In genomic region chr4:8244001-8244757, GRCh38 we compare ENCODE assay signal across 17 cellular contexts. TPM values are rescaled to one million over a fixed set of nuclear protein-coding genes. Genes with fewer than 3 reads are reported as not detected.
A peak's percentile ranks its signal among the peaks of the same experiment; 100 is the strongest.
DNase-seq lines count a peak whose midpoint lies in the region; ATAC-seq, FAIRE-seq and TF ChIP-seq lines count a peak whose summit lies in the region.
"Had no signal": no experiment of that assay in that cellular context is flagged by ENCODE, and none has a peak within 500 bp of the region (broad histone marks: within the 10 kb centered on the region; RNA-seq: fewer than 3 reads in every experiment).

No MANE protein-coding gene starts in this region.

- no peaks in the 10 kb centered on the region for H4K20me1 ChIP-seq in HCT116 (ENCODE audit: insufficient read depth)
- H4K20me1 ChIP-seq in GM12878 (ENCODE audit: control insufficient read depth, insufficient read depth) = no peaks in the 10 kb centered on the region

- H3K4me2 ChIP-seq in HCT116 (ENCODE audit: low read length) (no peak overlapping the region), GM12878 (ENCODE audit: control insufficient read depth, insufficient read depth) (no peak overlapping the region)

- no peaks in the 10 kb centered on the region for H3K9me2 ChIP-seq in HCT116 (ENCODE audit: insufficient read depth)

- no peaks in the 10 kb centered on the region for H3K79me2 ChIP-seq in HCT116 (ENCODE audit: insufficient read depth, low read length)
- no peaks in the 10 kb centered on the region for H3K79me2 ChIP-seq in GM12878 (ENCODE audit: control insufficient read depth, insufficient read depth, low read length)

- in situ Hi-C loops in GM12878 (cut with MboI) = loop anchor here (5.0 kb wide), 1 partner anchor 158 kb away; no protein-coding TSS in a partner anchor

- H3K9me3 Mint-ChIP-seq in nephron = no peaks in the 10 kb centered on the region
- H3K9me3 Mint-ChIP-seq in naive thymus-derived CD4-positive, alpha-beta T cell = no peaks in the 10 kb centered on the region
- H3K9me3 Mint-ChIP-seq in activated T-cell treated with anti-CD3 and anti-CD28 coated beads, Interleukin-2, amount 50 U/mL, for 24 hours = no peaks in the 10 kb centered on the region

- SMC1A ChIA-PET in GM12878 (lab: Charles Lee; ENCODE audit: uncharacterized antibody, unreplicated experiment) = interaction anchor here (1.3 kb wide), 1 partner anchor 159 kb away, joined by 3 read pairs; no protein-coding TSS in a partner anchor

- intact Hi-C loops in HCT116 (cut with micrococcal nuclease) = loop anchor here (10.0 kb wide), 1 partner anchor 351 kb away; the partner anchor contains the start of gene CPZ
- intact Hi-C loops in GM12878 (cut with micrococcal nuclease; ENCODE audit: unreplicated experiment) = loop anchor here (10.0 kb wide), 1 partner anchor 351 kb away; the partner anchor contains the start of gene CPZ
- intact Hi-C loops in kidney (cut with DNase I) = loop anchor here (10.0 kb wide), 1 partner anchor 161 kb away; no protein-coding TSS in a partner anchor
- intact Hi-C loops in naive thymus-derived CD4-positive, alpha-beta T cell (cut with micrococcal nuclease) = loop anchor here in 1 of 2 donors (10.0 kb wide), 1 partner anchor 301 kb away; no protein-coding TSS in a partner anchor

- no peak for TF ChIP-seq CTCF in HCT116 (IDR thresholded peaks at IDR 0.05 in 2 of 3, conservative IDR thresholded peaks at IDR 0.05 in 1 of 3; ENCODE audit: borderline replicate concordance in 1 of 3, insufficient read depth in 1 of 3, low read depth in 2 of 3, low read length in 2 of 3)
- no peak for TF ChIP-seq CTCF in GM12878 (IDR thresholded peaks at IDR 0.05 in 2 of 3, conservative IDR thresholded peaks at IDR 0.05 in 1 of 3; ENCODE audit: control insufficient read depth in 2 of 3, extremely low read depth in 1 of 3, insufficient read depth in 1 of 3, low read depth in 3 of 3, low read length in 3 of 3)
- TF ChIP-seq CTCF in kidney (IDR thresholded peaks at IDR 0.05; ENCODE audit: borderline replicate concordance, extremely low read depth, insufficient read depth) = no peak
- TF ChIP-seq CTCF in nephron (IDR thresholded peaks at IDR 0.05; ENCODE audit: unreplicated experiment in 3 of 3) = no peak

- H3K27ac ChIP-seq in HCT116 (ENCODE audit: low read depth, low read length) (no peak overlapping the region), GM12878 (ENCODE audit: control insufficient read depth, insufficient read depth) (no peak overlapping the region), kidney (ENCODE audit: low read depth in 2 of 2, low read length in 2 of 2) (no peak overlapping the region)
- no peak overlapping the region for H3K27ac ChIP-seq in naive thymus-derived CD4-positive, alpha-beta T cell (ENCODE audit: low read depth, low read length)
- H3K27ac ChIP-seq: BLaER1 treated with 17β-estradiol and CSF1 and Interleukin-3, amounts not matched to agents 10 nM and 100 nM; HL-60 had no signal

- POLR2A ChIA-PET in HCT116 (lab: Charles Lee) = no interaction called here
- POLR2A ChIA-PET in GM12878 (lab: Charles Lee) = no interaction called here
- POLR2A ChIA-PET in naive thymus-derived CD4-positive, alpha-beta T cell (lab: Charles Lee) = no interaction called here

- BruUV-seq in HCT116 (replicated peaks; lab: Mats Ljungman, UMichigan) (no TSS peak), GM12878 (replicated peaks; lab: Mats Ljungman, UMichigan) (no TSS peak)

- H3K27me3 ChIP-seq in HCT116 (ENCODE audit: insufficient read depth, low read length) (no peaks in the 10 kb centered on the region), GM12878 (replicated peaks in 1 of 2; ENCODE audit: control insufficient read depth in 2 of 2, insufficient read depth in 2 of 2, low read length in 1 of 2) (no peaks in the 10 kb centered on the region)
- H3K27me3 ChIP-seq in naive thymus-derived CD4-positive, alpha-beta T cell (ENCODE audit: control insufficient read depth in 2 of 2, insufficient read depth in 2 of 2, low read length in 2 of 2) = no peaks in the 10 kb centered on the region
- H3K27me3 ChIP-seq: BLaER1 treated with 17β-estradiol and CSF1 and Interleukin-3, amounts not matched to agents 10 nM and 100 nM had no signal

- H3K36me3 ChIP-seq in HCT116 (ENCODE audit: control insufficient read depth in 1 of 2, insufficient read depth in 2 of 2, low read length in 2 of 2) = no peaks in the 10 kb centered on the region
- peaks cover 3 to 6% of the 10 kb centered on the region in 2 experiments; a peak in 3 of 4 replicates for H3K36me3 ChIP-seq in GM12878 (ENCODE audit: control insufficient read depth in 2 of 2, insufficient read depth in 2 of 2, low read length in 1 of 2)
- peaks cover 3 to 10% of the 10 kb centered on the region in 2 donors for H3K36me3 ChIP-seq in kidney (ENCODE audit: control insufficient read depth in 1 of 2, insufficient read depth in 2 of 2, low read length in 2 of 2)
- H3K36me3 ChIP-seq in naive thymus-derived CD4-positive, alpha-beta T cell (ENCODE audit: control insufficient read depth in 2 of 3, insufficient read depth in 3 of 3, low read length in 3 of 3) = peaks cover 0 to 25% (median 0%) of the 10 kb centered on the region in 3 experiments

- TF ChIP-seq RAD21 in HCT116 (IDR thresholded peaks at IDR 0.05; ENCODE audit: low read depth) = no peak
- no peak for TF ChIP-seq RAD21 in GM12878 (IDR thresholded peaks at IDR 0.05; ENCODE audit: insufficient read depth, low read depth, low read length)

- CTCF ChIA-PET in HCT116 (lab: Charles Lee) (no interaction called here), GM12878 (lab: Yijun Ruan, JAX) (interaction anchor here (1.9 to 2.7 kb wide), 2 partner anchors 15 to 68 kb away, joined by 6 to 10 read pairs; no protein-coding TSS in a partner anchor)
- CTCF ChIA-PET in naive thymus-derived CD4-positive, alpha-beta T cell (lab: Charles Lee) = no interaction called here

- RAD21 ChIA-PET in HCT116 (lab: Charles Lee; ENCODE audit: low non-redundant PET in 1 of 2, low total read pairs in 2 of 2, uncharacterized antibody in 2 of 2, unreplicated experiment in 2 of 2) (interaction anchor here in 1 of 2 experiments (0.7 kb wide), 1 partner anchor 224 kb away, joined by 3 read pairs; no protein-coding TSS in a partner anchor), GM12878 (lab: Charles Lee; ENCODE audit: unreplicated experiment) (no interaction called here)

- FAIRE-seq in GM12878 (lab: Jason Lieb, UNC) (no peak), kidney (lab: Jason Lieb, UNC) (no peak)
- FAIRE-seq: GM12891, GM19239 had no signal

- DNase-seq in HCT116 (ENCODE audit: low read depth, low spot score) (no peak), GM12878 (ENCODE audit: low read depth, low spot score) (no peak), kidney (peak; percentile 61), NCI-H2107 (lab: John Stamatoyannopoulos, UW) (no peak)
- no peak for DNase-seq in naive thymus-derived CD4-positive, alpha-beta T cell
- DNase-seq in stimulated activated CD4-positive, alpha-beta T cell treated with anti-CD3 and anti-CD28 coated beads, Interleukin-2, amount 100 ng/mL, for 24 hours = no peak
- DNase-seq in activated T-cell treated with anti-CD3 and anti-CD28 coated beads, Interleukin-2, amount 50 U/mL, for 24 hours = no peak
- DNase-seq: 8988T; AML-193; CD4-positive, CD25-positive, alpha-beta regulatory T cell; HCEC 1CT had no signal

- peak overlapping the region in 2 of 3 experiments; percentile 17 to 51 for H3K27ac Mint-ChIP-seq in nephron
- H3K27ac Mint-ChIP-seq in naive thymus-derived CD4-positive, alpha-beta T cell = no peak overlapping the region
- H3K27ac Mint-ChIP-seq in activated T-cell treated with anti-CD3 and anti-CD28 coated beads, Interleukin-2, amount 50 U/mL, for 24 hours = no peak overlapping the region

- H3K9ac ChIP-seq in HCT116 (ENCODE audit: low read length) (no peak overlapping the region), GM12878 (ENCODE audit: control insufficient read depth, insufficient read depth, low read length) (no peak overlapping the region), kidney (ENCODE audit: low read length in 2 of 2) (no peak overlapping the region)
- H3K9ac ChIP-seq: BLaER1 treated with 17β-estradiol and CSF1 and Interleukin-3, amounts not matched to agents 10 nM and 100 nM had no signal

- no peak overlapping the region for H3K4me3 Mint-ChIP-seq in nephron
- no peak overlapping the region for H3K4me3 Mint-ChIP-seq in naive thymus-derived CD4-positive, alpha-beta T cell
- no peak overlapping the region for H3K4me3 Mint-ChIP-seq in activated T-cell treated with anti-CD3 and anti-CD28 coated beads, Interleukin-2, amount 50 U/mL, for 24 hours
- H3K4me3 Mint-ChIP-seq: CD4-positive, CD25-positive, alpha-beta regulatory T cell had no signal

- no peak for TF ChIP-seq EP300 in GM12878 (IDR thresholded peaks at IDR 0.05; ENCODE audit: borderline replicate concordance in 1 of 2, control insufficient read depth in 1 of 2, low read depth in 2 of 2, low read length in 2 of 2)

- H3K4me3 ChIP-seq in HCT116 (replicated peaks in 1 of 2; ENCODE audit: low read depth in 1 of 2, low read length in 2 of 2) = no peak overlapping the region
- H3K4me3 ChIP-seq in GM12878 = no peak overlapping the region
- no peak overlapping the region for H3K4me3 ChIP-seq in kidney (ENCODE audit: low read length in 2 of 2)
- H3K4me3 ChIP-seq in naive thymus-derived CD4-positive, alpha-beta T cell (ENCODE audit: low read length) = no peak overlapping the region
- H3K4me3 ChIP-seq: BLaER1 treated with 17β-estradiol and CSF1 and Interleukin-3, amounts not matched to agents 10 nM and 100 nM had no signal

- peaks cover 32% of the 10 kb centered on the region for H3K4me1 Mint-ChIP-seq in nephron
- peaks cover 0 to 4% (median 1%) of the 10 kb centered on the region in 7 donors for H3K4me1 Mint-ChIP-seq in naive thymus-derived CD4-positive, alpha-beta T cell
- H3K4me1 Mint-ChIP-seq in activated T-cell treated with anti-CD3 and anti-CD28 coated beads, Interleukin-2, amount 50 U/mL, for 24 hours (ENCODE audit: low read depth) = peaks cover 6% of the 10 kb centered on the region

- no peaks in the 10 kb centered on the region for H3K9me3 ChIP-seq in HCT116 (ENCODE audit: control insufficient read depth in 1 of 2, insufficient read depth in 1 of 2, low read depth in 1 of 2, low read length in 2 of 2)
- no peaks in the 10 kb centered on the region for H3K9me3 ChIP-seq in GM12878 (replicated peaks; ENCODE audit: control insufficient read depth, insufficient read depth, low read length)
- no peaks in the 10 kb centered on the region for H3K9me3 ChIP-seq in kidney (ENCODE audit: control insufficient read depth in 1 of 2, low read length in 2 of 2)
- no peaks in the 10 kb centered on the region for H3K9me3 ChIP-seq in naive thymus-derived CD4-positive, alpha-beta T cell (ENCODE audit: control insufficient read depth in 2 of 3, low read length in 3 of 3)

- no peaks in the 10 kb centered on the region for H3K36me3 Mint-ChIP-seq in nephron (ENCODE audit: low read depth)
- H3K36me3 Mint-ChIP-seq in naive thymus-derived CD4-positive, alpha-beta T cell = peaks cover 0 to 3% (median 2%) of the 10 kb centered on the region in 5 donors
- H3K36me3 Mint-ChIP-seq in activated T-cell treated with anti-CD3 and anti-CD28 coated beads, Interleukin-2, amount 50 U/mL, for 24 hours (ENCODE audit: low read depth) = no peaks in the 10 kb centered on the region

- peaks cover 4% of the 10 kb centered on the region for H3K27me3 Mint-ChIP-seq in nephron (ENCODE audit: low read depth)
- H3K27me3 Mint-ChIP-seq in naive thymus-derived CD4-positive, alpha-beta T cell = no peaks in the 10 kb centered on the region
- H3K27me3 Mint-ChIP-seq in activated T-cell treated with anti-CD3 and anti-CD28 coated beads, Interleukin-2, amount 50 U/mL, for 24 hours = no peaks in the 10 kb centered on the region
- H3K27me3 Mint-ChIP-seq: CD4-positive, CD25-positive, alpha-beta regulatory T cell had no signal

- TF ChIP-seq POLR2A in HCT116 (IDR thresholded peaks at IDR 0.05; ENCODE audit: borderline replicate concordance, extremely low read depth, insufficient read depth, insufficient read length) = no peak
- peak; percentile 54; the same call in 1 of the 2 replicates for TF ChIP-seq POLR2A in GM12878 (IDR thresholded peaks at IDR 0.05; ENCODE audit: low read depth, low read length)

- peaks cover 6 to 10% of the 10 kb centered on the region in 2 experiments; a peak in 3 of 4 replicates for H3K4me1 ChIP-seq in HCT116 (ENCODE audit: control insufficient read depth in 1 of 2, insufficient read depth in 2 of 2, low read length in 2 of 2)
- no peaks in the 10 kb centered on the region; the same call in 1 of the 2 replicates for H3K4me1 ChIP-seq in GM12878 (ENCODE audit: control insufficient read depth, insufficient read depth, low read length)
- peaks cover 4 to 6% of the 10 kb centered on the region in 2 donors for H3K4me1 ChIP-seq in kidney (ENCODE audit: control insufficient read depth in 1 of 2, insufficient read depth in 1 of 2, low read depth in 1 of 2, low read length in 2 of 2)
- H3K4me1 ChIP-seq in naive thymus-derived CD4-positive, alpha-beta T cell (ENCODE audit: control insufficient read depth in 2 of 2, insufficient read depth in 2 of 2, low read length in 2 of 2) = peaks cover 0 to 4% of the 10 kb centered on the region in 2 donors

- ATAC-seq in HCT116 = no peak
- no peak for ATAC-seq in GM12878
- no peak for ATAC-seq in naive thymus-derived CD4-positive, alpha-beta T cell

- H2AFZ ChIP-seq in HCT116 (ENCODE audit: low read depth, low read length, poor library complexity, severe bottlenecking) (no peak overlapping the region), GM12878 (ENCODE audit: control insufficient read depth, low read depth, low read length) (no peak overlapping the region)

- WGBS in GM12878 (ENCODE audit: insufficient coverage, insufficient replicate concordance, low lambda C conversion rate, missing lambda C conversion rate) = 86% methylated on average over 18 of the region's 18 CpGs

RNA-seq across cellular contexts. Expression of gene HTRA3, which starts 25.4 kb away (rescaled TPM):
- total RNA-seq in HCT116 (2021; ENCODE audit: unreplicated experiment) (not detected), GM12878 (2014; rRNA removed) (not detected in 2 replicates), GM12878 (2014; rRNA removed; fragmentation: Illumina TruSeq; extraction: Trizol) (not detected in 2 replicates), GM12878 (2021) (0.08 TPM in 1 of 2 replicates, not detected in the other), kidney (1.7 TPM)
- not detected in 2 replicates for polyA plus RNA-seq in HCT116 (2012)
- total RNA-seq in GM12878 (2013; cell fraction: nucleolus; rRNA removed) = not detected in 2 replicates
- polyA plus RNA-seq in GM12878 (2011; ENCODE audit: low read depth) = not detected
- polyA plus RNA-seq in GM12878 (2011; rRNA removed) (0.72 and 1.2 TPM in 2 replicates), GM12878 (2014; fragmentation: Illumina TruSeq; extraction: Trizol) (0.04 TPM in 1 of 2 replicates, not detected in the other), GM12878 (2014; fragmentation: Nextera tagmentation; extraction: Ambion mirVana) (not detected), GM12878 (2014; rRNA removed) (not detected in 2 replicates), GM12878 (2016; fragmentation: Nextera tagmentation; extraction: Ambion mirVana) (not detected), kidney (ENCODE audit: insufficient read depth, low read depth, low replicate concordance) (6.5 TPM)
- 1.9 and 2.3 TPM in 2 replicates for polyA plus RNA-seq in GM12878 (2011; cell fraction: cytosol; rRNA removed)
- polyA plus RNA-seq in GM12878 (2011; cell fraction: nucleus; rRNA removed) = 1.0 and 1.7 TPM in 2 replicates
- polyA plus RNA-seq in GM12878 (2012) = 0.11 TPM in 1 of 2 replicates, not detected in the other
- 0.73 and 1.3 TPM in 2 replicates for polyA minus RNA-seq in GM12878 (2011; rRNA and poly(A)+ RNA removed)
- 0.73 TPM in 1 of 2 replicates, not detected in the other for polyA minus RNA-seq in GM12878 (2011; cell fraction: cytosol; rRNA and poly(A)+ RNA removed)
- polyA minus RNA-seq in GM12878 (2011; cell fraction: nucleus; rRNA and poly(A)+ RNA removed) = 0.36 and 0.57 TPM in 2 replicates
- not detected for total RNA-seq in naive thymus-derived CD4-positive, alpha-beta T cell
- not detected for polyA plus RNA-seq in naive thymus-derived CD4-positive, alpha-beta T cell
- total RNA-seq: CD4-positive, CD25-positive, alpha-beta regulatory T cell had no signal
- polyA plus RNA-seq: CD4-positive, CD25-positive, alpha-beta regulatory T cell had no signal

RNA-seq across cellular contexts. Expression of gene SH3TC1, which starts 45.1 kb away (rescaled TPM):
- 12.5 TPM for total RNA-seq in HCT116 (2021; ENCODE audit: unreplicated experiment)
- polyA plus RNA-seq in HCT116 (2012) = 8.8 and 10.0 TPM in 2 replicates
- 199 and 223 TPM in 2 replicates for total RNA-seq in GM12878 (2013; cell fraction: nucleolus; rRNA removed)
- 30.4 and 33.1 TPM in 2 replicates for total RNA-seq in GM12878 (2014; rRNA removed)
- total RNA-seq in GM12878 (2014; rRNA removed; fragmentation: Illumina TruSeq; extraction: Trizol) = 14.6 and 15.4 TPM in 2 replicates
- total RNA-seq in GM12878 (2021) = 39.6 and 47.0 TPM in 2 replicates
- 11.1 TPM for polyA plus RNA-seq in GM12878 (2011; ENCODE audit: low read depth)
- polyA plus RNA-seq in GM12878 (2011; rRNA removed) = 13.0 and 19.8 TPM in 2 replicates
- polyA plus RNA-seq in GM12878 (2011; cell fraction: cytosol; rRNA removed) = 23.9 and 42.0 TPM in 2 replicates
- polyA plus RNA-seq in GM12878 (2011; cell fraction: nucleus; rRNA removed) = 186 and 189 TPM in 2 replicates
- 21.8 and 26.5 TPM in 2 replicates for polyA plus RNA-seq in GM12878 (2012)
- polyA plus RNA-seq in GM12878 (2014; fragmentation: Illumina TruSeq; extraction: Trizol) = 2.6 and 7.4 TPM in 2 replicates
- under 1 TPM; 0.19 to 0.62 TPM for polyA plus RNA-seq in GM12878 (2014; fragmentation: Nextera tagmentation; extraction: Ambion mirVana)
- polyA plus RNA-seq in GM12878 (2014; rRNA removed) = 28.4 and 31.8 TPM in 2 replicates
- polyA plus RNA-seq in GM12878 (2016; fragmentation: Nextera tagmentation; extraction: Ambion mirVana) = 10 to 100 TPM; 17.0 to 19.8 TPM
- 23.7 and 77.3 TPM in 2 replicates for polyA minus RNA-seq in GM12878 (2011; rRNA and poly(A)+ RNA removed)
- polyA minus RNA-seq in GM12878 (2011; cell fraction: cytosol; rRNA and poly(A)+ RNA removed) = 22.4 and 33.3 TPM in 2 replicates
- 101 and 153 TPM in 2 replicates for polyA minus RNA-seq in GM12878 (2011; cell fraction: nucleus; rRNA and poly(A)+ RNA removed)
- total RNA-seq in kidney = 127 TPM
- 43.1 TPM for polyA plus RNA-seq in kidney (ENCODE audit: insufficient read depth, low read depth, low replicate concordance)
- total RNA-seq in naive thymus-derived CD4-positive, alpha-beta T cell = 100 to 1,000 TPM in 1 of 5 experiments, 10 to 100 TPM in 4; 33.8 to 120 (median 41.2) TPM
- polyA plus RNA-seq in naive thymus-derived CD4-positive, alpha-beta T cell = 10 to 100 TPM in 1 of 2 donors, 1 to 10 TPM in 1; 6.5 to 12.1 TPM
- total RNA-seq: G401 had no signal

Comparison
In these comparisons a context has a peak if more than half of its experiments do, and no peak if none do; other contexts are left out.
1. H3K27ac Mint-ChIP-seq: peak in nephron (2 of 3); none in naive thymus-derived CD4-positive, alpha-beta T cell (0 of 9) and activated T-cell treated with anti-CD3 and anti-CD28 coated beads, Interleukin-2, amount 50 U/mL, for 24 hours (single experiment).
2. Of the 18 proteins assayed by ChIP-seq in both GM12878 and HCT116: peak only in GM12878: POLR2A; only in HCT116: POLR2AphosphoS5; in both: none; in neither: 16.